ENCODE assay signal across 8 cellular contexts in genomic region chr15:89430530-89431341, GRCh38.
DNase-seq lines count a peak whose midpoint lies in the region; ATAC-seq and TF ChIP-seq lines count a peak whose summit lies in the region.

No MANE protein-coding gene starts in this region.

- peaks cover 16% of the 10 kb centered on the region for H3K27me3 ChIP-seq in SJCRH30

- H3K9me3 ChIP-seq in SJCRH30 (replicated peaks), result no peaks in the 10 kb centered on the region

- no peak overlapping the region for H3K27ac ChIP-seq in SJCRH30

- DNase-seq in DMS79 treated with DMSO at 0.1 percent for 48 hours (lab: John Stamatoyannopoulos, UW), result peak; percentile 34
- DNase-seq in SJCRH30, result peak; percentile 66 to 83
- peak; percentile 85 to 96 (median 89) for DNase-seq in activated naive CD4-positive, alpha-beta T cell (lab: John Stamatoyannopoulos, UW)
- DNase-seq in globus pallidus (ENCODE audit: low spot score), result peak; percentile 83
- peak; percentile 77 for DNase-seq in occipital lobe (lab: John Stamatoyannopoulos, UW)
- peak; percentile 92 for DNase-seq in superior temporal gyrus (ENCODE audit: extremely low spot score)

- no peaks in the 10 kb centered on the region for H3K36me3 ChIP-seq in SJCRH30

- ATAC-seq in GM21737 (IDR thresholded peaks at IDR 0.05; ENCODE audit: unreplicated experiment), result peak; percentile 94

- TF ChIP-seq CTCF in LNCAP (IDR thresholded peaks at IDR 0.05), result peak; percentile 95

- H3K4me1 ChIP-seq in SJCRH30, result no peaks in the 10 kb centered on the region

- H3K4me3 ChIP-seq in SJCRH30, result peak overlapping the region; percentile 44

Comparison
In these comparisons a context has a peak if more than half of its experiments do, and no peak if none do; other contexts are left out.
1. DNase-seq: peak in every context shown above with its lines; median percentile 92 in superior temporal gyrus; 89 in activated naive CD4-positive, alpha-beta T cell; 83 in globus pallidus; 77 in occipital lobe; 74 in SJCRH30; 34 in DMS79 treated with DMSO at 0.1 percent for 48 hours.